In the genomic region with DNA sequence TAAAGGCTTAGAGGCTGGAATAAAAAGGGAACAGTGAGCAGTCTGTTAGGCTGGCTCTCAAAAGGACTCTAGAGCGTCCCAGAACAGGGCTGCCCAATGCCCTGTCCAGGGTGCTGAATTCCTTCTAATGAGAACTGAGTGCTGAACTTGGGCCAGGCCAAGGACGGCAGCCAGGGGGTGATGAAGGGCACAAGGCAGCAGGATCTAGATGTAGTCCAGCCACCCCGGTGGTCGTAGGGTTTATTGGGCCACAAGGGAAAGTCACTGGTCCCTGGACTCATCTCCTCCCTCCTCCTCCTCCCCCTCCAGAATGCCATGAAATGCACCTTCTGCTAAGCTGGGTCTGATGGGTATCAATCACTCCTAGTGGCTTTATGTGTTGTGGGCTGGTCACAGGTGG, we compare ENCODE assay signal across 8 cellular contexts. TPM values are rescaled to one million over a fixed set of nuclear protein-coding genes. Genes with fewer than 3 reads are reported as not detected.
DNase-seq lines count a peak whose midpoint lies in the region; ATAC-seq and TF ChIP-seq lines count a peak whose summit lies in the region.

No MANE protein-coding gene starts in this region.

- H3K9me3 Mint-ChIP-seq in CD4-positive, alpha-beta memory T cell, result peaks cover 0 to 4% (median 0%) of the 10 kb centered on the region in 8 donors
- H3K9me3 Mint-ChIP-seq in activated B cell treated with CpG ODN at 0.5 μM for 24 hours (no peaks in the 10 kb centered on the region), endodermal cell (no peaks in the 10 kb centered on the region)

- POLR2A ChIA-PET in CD4-positive, alpha-beta memory T cell (lab: Charles Lee; ENCODE audit: partially characterized antibody), result interaction anchor here (1.4 kb wide), 1 partner anchor 93 kb away, joined by 4 read pairs; no protein-coding TSS in a partner anchor
- POLR2A ChIA-PET in activated B cell treated with CpG ODN at 0.5 μM for 24 hours (lab: Charles Lee), result no interaction called here

- in situ Hi-C loops in KBM-7 (cut with MboI; ENCODE audit: low pct_unique_long_range_greater_than_20kb, low sequenced_read_pairs), result no loop called here

- H3K27me3 Mint-ChIP-seq in CD4-positive, alpha-beta memory T cell, result no peaks in the 10 kb centered on the region
- H3K27me3 Mint-ChIP-seq in activated B cell treated with CpG ODN at 0.5 μM for 24 hours (peaks cover 5% of the 10 kb centered on the region), endodermal cell (ENCODE audit: insufficient read depth) (peaks cover 8% of the 10 kb centered on the region)

- CTCF ChIA-PET in CD4-positive, alpha-beta memory T cell (lab: Charles Lee; ENCODE audit: partially characterized antibody), result no interaction called here
- CTCF ChIA-PET in activated B cell treated with CpG ODN at 0.5 μM for 24 hours (lab: Charles Lee), result no interaction called here

- no peaks in the 10 kb centered on the region for H3K4me1 Mint-ChIP-seq in CD4-positive, alpha-beta memory T cell
- H3K4me1 Mint-ChIP-seq in activated B cell treated with CpG ODN at 0.5 μM for 24 hours (no peaks in the 10 kb centered on the region), endodermal cell (no peaks in the 10 kb centered on the region)

- peak; percentile 73 for ATAC-seq in activated B cell treated with CpG ODN at 0.5 μM for 24 hours (ENCODE audit: low read depth)
- ATAC-seq in aorta (ENCODE audit: low FRiP score), result peak; percentile 70
- ATAC-seq in GM21786 (IDR thresholded peaks at IDR 0.05; ENCODE audit: unreplicated experiment), result no peak

- no peak overlapping the region for H3K9ac ChIP-seq in endodermal cell (ENCODE audit: extremely low read depth, low read length, poor library complexity, severe bottlenecking)

- H3K27ac ChIP-seq in CD4-positive, alpha-beta memory T cell (ENCODE audit: low read depth, low read length), result no peak overlapping the region
- H3K27ac ChIP-seq in endodermal cell (ENCODE audit: low read depth, low read length) (no peak overlapping the region), aorta (ENCODE audit: low read depth in 1 of 2, low read length in 2 of 2) (no peak overlapping the region)

- no peaks in the 10 kb centered on the region for H3K9me3 ChIP-seq in CD4-positive, alpha-beta memory T cell (ENCODE audit: control insufficient read depth in 1 of 2, low read length in 2 of 2)
- H3K9me3 ChIP-seq in endodermal cell (ENCODE audit: control insufficient read depth, low read length), result no peaks in the 10 kb centered on the region
- H3K9me3 ChIP-seq in aorta (ENCODE audit: control insufficient read depth, low read length), result no peaks in the 10 kb centered on the region

- intact Hi-C loops in CD4-positive, alpha-beta memory T cell (cut with micrococcal nuclease), result no loop called here
- intact Hi-C loops in activated B cell treated with CpG ODN at 0.5 μM for 24 hours (cut with micrococcal nuclease) (no loop called here), aorta (cut with DNase I) (no loop called here)

- no peaks in the 10 kb centered on the region for H3K27me3 ChIP-seq in CD4-positive, alpha-beta memory T cell (ENCODE audit: insufficient read depth, low read length)
- H3K27me3 ChIP-seq in endodermal cell (ENCODE audit: control insufficient read depth, insufficient read depth, low read length, poor library complexity, severe bottlenecking), result peaks cover 3% of the 10 kb centered on the region
- H3K27me3 ChIP-seq in aorta (ENCODE audit: control insufficient read depth in 1 of 2, insufficient read depth in 2 of 2, low read length in 1 of 2), result no peaks in the 10 kb centered on the region

- no peaks in the 10 kb centered on the region for H3K36me3 ChIP-seq in CD4-positive, alpha-beta memory T cell (ENCODE audit: insufficient read depth, low read length)
- H3K36me3 ChIP-seq in endodermal cell (ENCODE audit: control insufficient read depth, insufficient read depth, low read length) (no peaks in the 10 kb centered on the region), aorta (ENCODE audit: control insufficient read depth in 1 of 2, insufficient read depth in 2 of 2, low read length in 1 of 2) (no peaks in the 10 kb centered on the region)

- no peak overlapping the region for H3K4me3 ChIP-seq in CD4-positive, alpha-beta memory T cell (ENCODE audit: low read length in 2 of 2)
- H3K4me3 ChIP-seq in endodermal cell (ENCODE audit: low read length) (no peak overlapping the region), aorta (ENCODE audit: low read length in 2 of 2) (no peak overlapping the region)

- H3K27ac Mint-ChIP-seq in CD4-positive, alpha-beta memory T cell, result no peak overlapping the region
- H3K27ac Mint-ChIP-seq in activated B cell treated with CpG ODN at 0.5 μM for 24 hours (no peak overlapping the region), endodermal cell (no peak overlapping the region)

- TF ChIP-seq CTCF in activated B cell treated with CpG ODN at 0.5 μM for 24 hours (IDR thresholded peaks at IDR 0.05), result no peak
- TF ChIP-seq CTCF in endodermal cell (conservative IDR thresholded peaks at IDR 0.05), result peak; percentile 87

- peak in 4 of 5 donors; percentile 21 to 51 (median 46) for DNase-seq in CD4-positive, alpha-beta memory T cell
- DNase-seq in KBM-7 (peak; percentile 79), activated B cell treated with CpG ODN at 0.5 μM for 24 hours (no peak), endodermal cell (peak; percentile 96), middle frontal gyrus (ENCODE audit: extremely low spot score, low spot score) (peak; percentile 62), aorta (peak in 1 of 2 donors; percentile 77), NCI-H1417 (lab: John Stamatoyannopoulos, UW) (no peak)

- no peaks in the 10 kb centered on the region for H3K4me1 ChIP-seq in CD4-positive, alpha-beta memory T cell (ENCODE audit: insufficient read depth, low read length)
- no peaks in the 10 kb centered on the region for H3K4me1 ChIP-seq in endodermal cell (ENCODE audit: control insufficient read depth, insufficient read depth, low read length)
- no peaks in the 10 kb centered on the region for H3K4me1 ChIP-seq in aorta (ENCODE audit: control insufficient read depth in 1 of 2, insufficient read depth in 2 of 2, low read length in 2 of 2)

- no peak overlapping the region for H3K4me3 Mint-ChIP-seq in CD4-positive, alpha-beta memory T cell
- H3K4me3 Mint-ChIP-seq in activated B cell treated with CpG ODN at 0.5 μM for 24 hours (no peak overlapping the region), endodermal cell (no peak overlapping the region)

- H3K36me3 Mint-ChIP-seq in CD4-positive, alpha-beta memory T cell, result peaks cover 1 to 10% of the 10 kb centered on the region in 2 donors
- no peaks in the 10 kb centered on the region for H3K36me3 Mint-ChIP-seq in activated B cell treated with CpG ODN at 0.5 μM for 24 hours (ENCODE audit: low read depth)
- no peaks in the 10 kb centered on the region for H3K36me3 Mint-ChIP-seq in endodermal cell (ENCODE audit: low read depth)

- 13 to 22% methylated on average over 1 to 4 of the region's 4 CpGs for WGBS in endodermal cell (ENCODE audit: insufficient coverage in 1 of 2, insufficient read length in 1 of 2), 2 experiments
- 3 to 10% methylated on average over 4 of the region's 4 CpGs for WGBS in aorta, 2 donors

RNA-seq across cellular contexts. Expression of gene NPTXR, which starts 19.2 kb away (rescaled TPM):
- 1 to 10 TPM; 8.6 to 9.0 TPM for total RNA-seq in CD4-positive, alpha-beta memory T cell
- under 1 TPM; 0.31 to 0.61 TPM for polyA plus RNA-seq in CD4-positive, alpha-beta memory T cell
- 0.07 and 0.13 TPM in 2 replicates for total RNA-seq in activated B cell treated with CpG ODN at 0.5 μM for 24 hours
- total RNA-seq in endodermal cell, result 1 to 10 TPM; 2.1 to 2.5 TPM
- polyA plus RNA-seq in endodermal cell (2013, experiment 1 of 2), result 3.2 TPM
- 2.6 TPM for polyA plus RNA-seq in endodermal cell (2013, experiment 2 of 2)
- total RNA-seq in aorta, result 10 to 100 TPM; 16.5 to 21.9 TPM
- polyA plus RNA-seq in aorta, result 10 to 100 TPM in 1 of 2 donors, 1 to 10 TPM in 1; 6.1 to 11.3 TPM

RNA-seq across cellular contexts. Expression of gene DNAL4, which starts 30.6 kb away (rescaled TPM):
- 1 to 10 TPM; 8.6 to 9.6 TPM for total RNA-seq in CD4-positive, alpha-beta memory T cell
- 10 to 100 TPM; 11.1 to 13.3 TPM for polyA plus RNA-seq in CD4-positive, alpha-beta memory T cell
- total RNA-seq in activated B cell treated with CpG ODN at 0.5 μM for 24 hours, result 7.7 and 8.4 TPM in 2 replicates
- 10 to 100 TPM; 24.8 to 29.8 TPM for total RNA-seq in endodermal cell
- 28.5 TPM for polyA plus RNA-seq in endodermal cell (2013, experiment 1 of 2)
- polyA plus RNA-seq in endodermal cell (2013, experiment 2 of 2), result 25.9 TPM
- 10 to 100 TPM in 1 of 2 donors, 1 to 10 TPM in 1; 8.2 to 10.8 TPM for total RNA-seq in aorta
- 10 to 100 TPM in 1 of 2 donors, 1 to 10 TPM in 1; 8.8 to 14.3 TPM for polyA plus RNA-seq in aorta

RNA-seq across cellular contexts. Expression of gene CBX6, which starts 47.4 kb away (rescaled TPM):
- 10 to 100 TPM; 85.0 to 88.0 TPM for total RNA-seq in CD4-positive, alpha-beta memory T cell
- 10 to 100 TPM in 1 of 2 donors, 1 to 10 TPM in 1; 4.1 to 10.9 TPM for polyA plus RNA-seq in CD4-positive, alpha-beta memory T cell
- total RNA-seq in activated B cell treated with CpG ODN at 0.5 μM for 24 hours (65.6 and 71.8 TPM in 2 replicates), endodermal cell (10 to 100 TPM; 12.8 to 28.2 TPM), aorta (100 to 1,000 TPM in 1 of 2 donors, 10 to 100 TPM in 1; 97.2 to 104 TPM)
- 18.6 TPM for polyA plus RNA-seq in endodermal cell (2013, experiment 1 of 2)
- 18.3 TPM for polyA plus RNA-seq in endodermal cell (2013, experiment 2 of 2)
- 10 to 100 TPM; 17.5 to 38.9 TPM for polyA plus RNA-seq in aorta

Comparison
In these comparisons a context has a peak if more than half of its experiments do, and no peak if none do; other contexts are left out.
1. DNase-seq: peak in CD4-positive, alpha-beta memory T cell (4 of 5), KBM-7 (single experiment), endodermal cell (single experiment) and middle frontal gyrus (single experiment); none in activated B cell treated with CpG ODN at 0.5 μM for 24 hours (single experiment) and NCI-H1417 (0 of 3).